ENCODE assay signal across 14 cellular contexts in the genomic region with DNA sequence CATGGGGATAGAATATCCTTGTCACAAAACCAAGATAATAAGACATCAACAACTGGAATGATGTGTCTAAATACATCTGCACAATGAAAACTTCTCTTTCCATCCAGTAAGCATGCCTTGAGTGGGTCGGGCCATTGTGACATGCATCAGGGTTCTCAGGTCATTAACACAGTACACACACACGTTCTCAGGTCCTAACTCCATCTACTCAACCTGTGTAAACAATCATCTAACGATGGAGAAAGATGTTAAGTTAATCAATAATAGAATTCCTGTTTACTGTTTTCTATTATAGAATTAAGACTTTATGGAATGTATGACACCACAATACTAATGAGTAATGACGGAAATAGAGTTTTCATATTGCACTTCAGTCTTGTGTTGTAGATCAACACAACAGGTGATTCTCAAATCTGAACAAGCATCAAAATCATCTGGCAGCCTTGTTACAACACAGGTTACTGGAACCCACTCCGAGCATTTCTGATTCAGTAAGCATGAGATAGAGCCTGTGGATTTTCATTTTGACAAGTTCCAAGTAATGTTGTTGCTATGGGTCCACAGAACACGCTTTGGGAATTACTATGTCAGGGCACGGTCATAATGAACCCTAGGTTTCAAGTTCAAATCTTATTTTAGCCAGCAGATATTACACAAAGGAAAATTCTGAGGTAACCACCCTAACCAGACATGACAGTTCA. TPM values are rescaled to one million over a fixed set of nuclear protein-coding genes. Genes with fewer than 3 reads are reported as not detected.
DNase-seq lines count a peak whose midpoint lies in the region; ATAC-seq, FAIRE-seq and TF ChIP-seq lines count a peak whose summit lies in the region.
"Had no signal": no experiment of that assay in that cellular context is flagged by ENCODE, and none has a peak within 500 bp of the region (broad histone marks: within the 10 kb centered on the region; RNA-seq: fewer than 3 reads in every experiment).

No MANE protein-coding gene starts in this region.

- H3K9ac ChIP-seq in astrocyte (ENCODE audit: low read length) = no peak overlapping the region

- no peaks in the 10 kb centered on the region for H3K27me3 Mint-ChIP-seq in activated CD8-positive, alpha-beta memory T cell treated with anti-CD3 and anti-CD28 coated beads, Interleukin-2, amount 10 ng/mL, durations not matched to agents 7 days and 5 days
- H3K27me3 Mint-ChIP-seq in astrocyte (ENCODE audit: low read depth, unreplicated experiment) (no peaks in the 10 kb centered on the region), T-helper 17 cell (no peaks in the 10 kb centered on the region)
- H3K27me3 Mint-ChIP-seq: CD4-positive, alpha-beta T cell had no signal

- no peak overlapping the region for H2AFZ ChIP-seq in astrocyte (ENCODE audit: low read depth, low read length)

- H3K27me3 ChIP-seq in astrocyte (ENCODE audit: insufficient read depth, low read length) = no peaks in the 10 kb centered on the region
- H3K27me3 ChIP-seq: SJCRH30 had no signal

- H3K36me3 ChIP-seq in astrocyte (ENCODE audit: insufficient read depth, low read length) = no peaks in the 10 kb centered on the region
- H3K36me3 ChIP-seq: SJCRH30 had no signal

- H3K4me1 Mint-ChIP-seq in activated CD8-positive, alpha-beta memory T cell treated with anti-CD3 and anti-CD28 coated beads, Interleukin-2, amount 10 ng/mL, durations not matched to agents 7 days and 5 days = peaks cover 11% of the 10 kb centered on the region
- H3K4me1 Mint-ChIP-seq in astrocyte (ENCODE audit: low read depth, unreplicated experiment) (no peaks in the 10 kb centered on the region), T-helper 17 cell (no peaks in the 10 kb centered on the region)
- H3K4me1 Mint-ChIP-seq in stimulated activated effector memory CD8-positive, alpha-beta T cell treated with anti-CD3 and anti-CD28 coated beads, Interleukin-12 subunit alpha, Interleukin-12 subunit beta, amount 100 ng/mL, for 72 hours = no peaks in the 10 kb centered on the region

- ATAC-seq in activated CD8-positive, alpha-beta memory T cell treated with anti-CD3 and anti-CD28 coated beads, Interleukin-2, amount 10 ng/mL, durations not matched to agents 7 days and 5 days = peak; percentile 39
- ATAC-seq in stimulated activated effector memory CD8-positive, alpha-beta T cell treated with anti-CD3 and anti-CD28 coated beads, Interleukin-12 subunit alpha, Interleukin-12 subunit beta, amount 100 ng/mL, for 72 hours = peak; percentile 96
- ATAC-seq in T-helper 17 cell = no peak
- ATAC-seq: Panc1 had no signal

- H3K4me1 ChIP-seq in astrocyte (ENCODE audit: insufficient read depth, low read length) = no peaks in the 10 kb centered on the region
- H3K4me1 ChIP-seq: SJCRH30 had no signal

- no peak overlapping the region for H3K27ac Mint-ChIP-seq in activated CD8-positive, alpha-beta memory T cell treated with anti-CD3 and anti-CD28 coated beads, Interleukin-2, amount 10 ng/mL, durations not matched to agents 7 days and 5 days
- no peak overlapping the region for H3K27ac Mint-ChIP-seq in astrocyte (ENCODE audit: unreplicated experiment)
- no peak overlapping the region for H3K27ac Mint-ChIP-seq in stimulated activated effector memory CD8-positive, alpha-beta T cell treated with anti-CD3 and anti-CD28 coated beads, Interleukin-12 subunit alpha, Interleukin-12 subunit beta, amount 100 ng/mL, for 72 hours
- no peak overlapping the region for H3K27ac Mint-ChIP-seq in T-helper 17 cell
- H3K27ac Mint-ChIP-seq: CD4-positive, alpha-beta T cell had no signal

- no peak for TF ChIP-seq CTCF in astrocyte (IDR thresholded peaks at IDR 0.05; ENCODE audit: insufficient read depth, low read depth, low read length)

- H3K27ac ChIP-seq in astrocyte (ENCODE audit: low read depth, low read length) = no peak overlapping the region
- H3K27ac ChIP-seq: SJCRH30 had no signal

- no peak overlapping the region for H3K4me2 ChIP-seq in astrocyte (ENCODE audit: low read length)

- H3K36me3 Mint-ChIP-seq in activated CD8-positive, alpha-beta memory T cell treated with anti-CD3 and anti-CD28 coated beads, Interleukin-2, amount 10 ng/mL, durations not matched to agents 7 days and 5 days = no peaks in the 10 kb centered on the region
- H3K36me3 Mint-ChIP-seq in astrocyte (ENCODE audit: low read depth, unreplicated experiment) = no peaks in the 10 kb centered on the region
- H3K36me3 Mint-ChIP-seq in stimulated activated effector memory CD8-positive, alpha-beta T cell treated with anti-CD3 and anti-CD28 coated beads, Interleukin-12 subunit alpha, Interleukin-12 subunit beta, amount 100 ng/mL, for 72 hours = no peaks in the 10 kb centered on the region
- H3K36me3 Mint-ChIP-seq in T-helper 17 cell (ENCODE audit: low read depth) = no peaks in the 10 kb centered on the region

- H3K4me3 ChIP-seq in astrocyte (ENCODE audit: insufficient read depth, low read depth, low read length) = no peak overlapping the region
- H3K4me3 ChIP-seq: SJCRH30 had no signal

- peak; percentile 4 for FAIRE-seq in GM19239 (lab: Jason Lieb, UNC)
- FAIRE-seq in astrocyte (lab: Jason Lieb, UNC) = peak; percentile 29
- FAIRE-seq: GM12892, GM18507 had no signal

- no peaks in the 10 kb centered on the region for H4K20me1 ChIP-seq in astrocyte (ENCODE audit: insufficient read depth, low read length)

- no peaks in the 10 kb centered on the region for H3K9me3 Mint-ChIP-seq in activated CD8-positive, alpha-beta memory T cell treated with anti-CD3 and anti-CD28 coated beads, Interleukin-2, amount 10 ng/mL, durations not matched to agents 7 days and 5 days (ENCODE audit: low read depth)
- no peaks in the 10 kb centered on the region for H3K9me3 Mint-ChIP-seq in astrocyte (ENCODE audit: unreplicated experiment)
- peaks cover 2% of the 10 kb centered on the region for H3K9me3 Mint-ChIP-seq in stimulated activated effector memory CD8-positive, alpha-beta T cell treated with anti-CD3 and anti-CD28 coated beads, Interleukin-12 subunit alpha, Interleukin-12 subunit beta, amount 100 ng/mL, for 72 hours
- H3K9me3 Mint-ChIP-seq: CD4-positive, alpha-beta T cell had no signal

- no peaks in the 10 kb centered on the region for H3K9me3 ChIP-seq in astrocyte (ENCODE audit: insufficient read depth, low read depth, low read length)
- no peaks in the 10 kb centered on the region for H3K9me3 ChIP-seq in T-helper 17 cell (ENCODE audit: control insufficient read depth, low read length, poor library complexity, severe bottlenecking)
- H3K9me3 ChIP-seq: SJCRH30 had no signal

- no peak for DNase-seq in activated CD8-positive, alpha-beta memory T cell treated with anti-CD3 and anti-CD28 coated beads, Interleukin-2, amount 10 ng/mL, durations not matched to agents 7 days and 5 days
- no peak for DNase-seq in activated CD8-positive, alpha-beta memory T cell treated with anti-CD3 and anti-CD28 coated beads, Interleukin-2, amount 50 U/mL, for 4 hours
- DNase-seq in GM19239 (ENCODE audit: insufficient read length, low spot score) = no peak
- no peak for DNase-seq in astrocyte (ENCODE audit: low read depth)
- peak in 1 of 2 donors; percentile 47 for DNase-seq in stimulated activated effector memory CD8-positive, alpha-beta T cell treated with anti-CD3 and anti-CD28 coated beads, Interleukin-12 subunit alpha, Interleukin-12 subunit beta, amount 100 ng/mL, for 72 hours (ENCODE audit: low spot score in 2 of 2)
- no peak for DNase-seq in NCI-H2029 (lab: John Stamatoyannopoulos, UW)
- DNase-seq in T-helper 17 cell = no peak
- DNase-seq: CD4-positive, alpha-beta T cell; KBM-7; NCI-H1930; SJCRH30 had no signal

- H3K79me2 ChIP-seq in astrocyte (ENCODE audit: insufficient read depth, low read length) = no peaks in the 10 kb centered on the region

- H3K4me3 Mint-ChIP-seq in activated CD8-positive, alpha-beta memory T cell treated with anti-CD3 and anti-CD28 coated beads, Interleukin-2, amount 10 ng/mL, durations not matched to agents 7 days and 5 days = no peak overlapping the region
- H3K4me3 Mint-ChIP-seq in astrocyte (ENCODE audit: unreplicated experiment) (no peak overlapping the region), T-helper 17 cell (no peak overlapping the region)
- H3K4me3 Mint-ChIP-seq in stimulated activated effector memory CD8-positive, alpha-beta T cell treated with anti-CD3 and anti-CD28 coated beads, Interleukin-12 subunit alpha, Interleukin-12 subunit beta, amount 100 ng/mL, for 72 hours = no peak overlapping the region
- H3K4me3 Mint-ChIP-seq: CD4-positive, alpha-beta T cell had no signal

- CTCF ChIA-PET in activated CD8-positive, alpha-beta memory T cell treated with anti-CD3 and anti-CD28 coated beads, Interleukin-2, amount 10 ng/mL, durations not matched to agents 7 days and 5 days (lab: Charles Lee) = no interaction called here

RNA-seq across cellular contexts. Expression of a gene that starts 40.3 kb away (rescaled TPM):
- under 1 TPM in 1 of 2 experiments, not detected in 1; 0.03 TPM for total RNA-seq in activated CD8-positive, alpha-beta memory T cell treated with anti-CD3 and anti-CD28 coated beads, Interleukin-2, amount 10 ng/mL, durations not matched to agents 7 days and 5 days
- total RNA-seq in astrocyte (0.50 and 0.52 TPM in 2 replicates), T-helper 17 cell (1 to 10 TPM; 2.2 to 2.5 TPM)
